26 cellular contexts compared by ENCODE assay signal in the genomic region with DNA sequence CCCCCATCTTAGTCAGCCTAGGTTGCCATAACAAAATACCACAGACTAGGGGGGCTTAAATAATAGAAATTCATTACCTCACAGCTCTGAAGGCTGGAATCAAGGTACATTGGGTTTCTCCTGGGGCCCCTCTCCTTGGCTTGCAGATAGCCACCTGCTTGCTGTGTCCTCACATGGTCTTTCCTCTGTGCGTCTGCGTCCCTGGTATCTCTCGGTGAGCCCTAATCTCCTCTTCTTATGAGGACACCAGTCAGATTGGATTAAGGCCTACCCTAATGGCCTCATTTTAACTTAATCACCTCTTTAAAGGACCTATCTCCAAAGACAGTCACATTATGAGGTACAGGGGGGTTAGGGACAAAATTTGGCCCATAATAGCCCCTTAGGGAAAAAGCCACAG.
DNase-seq lines count a peak whose midpoint lies in the region; ATAC-seq and TF ChIP-seq lines count a peak whose summit lies in the region.
"Had no signal": no experiment of that assay in that cellular context is flagged by ENCODE, and none has a peak within 500 bp of the region (broad histone marks: within the 10 kb centered on the region; RNA-seq: fewer than 3 reads in every experiment).

No MANE protein-coding gene starts in this region.

- no peak for DNase-seq in activated CD4-positive, alpha-beta memory T cell treated with anti-CD3 and anti-CD28 coated beads for 36 hours
- no peak for DNase-seq in activated CD4-positive, alpha-beta memory T cell treated with anti-CD3 and anti-CD28 coated beads, Interleukin-2, amount 10 ng/mL, durations not matched to agents 7 days and 5 days
- peak in 1 of 7 experiments; percentile 7 for DNase-seq in CD8-positive, alpha-beta T cell
- DNase-seq in T-helper 17 cell (no peak), memory B cell (ENCODE audit: low spot score in 2 of 2) (no peak), occipital lobe (lab: John Stamatoyannopoulos, UW) (no peak), NCI-H2107 (lab: John Stamatoyannopoulos, UW) (no peak), Right ventricle myocardium inferior (ENCODE audit: missing footprints) (no peak)
- DNase-seq: 8988T; activated CD4-positive, CD25-positive, alpha-beta regulatory T cell treated with anti-CD3 and anti-CD28 coated beads, Interleukin-2, amount 50 U/mL, for 72 hours; activated naive CD4-positive, alpha-beta T cell treated with Interleukin-2 at 50 U/mL for 16 hours; DMS153; H7; kidney glomerular epithelial cell; midbrain; naive B cell; NCI-H1417 treated with DMSO at 0.1 percent for 48 hours; NCI-H2029 treated with DMSO at 0.1 percent for 48 hours; NCI-H524 treated with DMSO at 0.1 percent for 48 hours; NK-92 treated with Interleukin-12 subunit alpha and Interleukin-12 subunit beta, amount 100 ng/mL, for 24 hours; Right ventricle myocardium superior; stimulated activated naive CD4-positive, alpha-beta T cell; T-helper 2 cell; upper lobe of right lung had no signal

- CTCF ChIA-PET in activated CD4-positive, alpha-beta memory T cell treated with anti-CD3 and anti-CD28 coated beads for 36 hours (lab: Charles Lee): no interaction called here
- CTCF ChIA-PET in activated CD4-positive, alpha-beta memory T cell treated with anti-CD3 and anti-CD28 coated beads, Interleukin-2, amount 10 ng/mL, durations not matched to agents 7 days and 5 days (lab: Charles Lee): no interaction called here
- CTCF ChIA-PET in CD8-positive, alpha-beta T cell (lab: Charles Lee): no interaction called here

- ATAC-seq in CD8-positive, alpha-beta T cell: no peak
- ATAC-seq in T-helper 17 cell: no peak
- ATAC-seq in memory B cell (ENCODE audit: low read depth): no peak
- no peak for ATAC-seq in Right ventricle myocardium inferior
- ATAC-seq: upper lobe of right lung had no signal

- peaks cover 4% of the 10 kb centered on the region for H3K36me3 ChIP-seq in CD8-positive, alpha-beta T cell (ENCODE audit: insufficient read depth, low read length)
- H3K36me3 ChIP-seq: breast epithelium, upper lobe of right lung had no signal

- no peaks in the 10 kb centered on the region for H3K27me3 ChIP-seq in CD8-positive, alpha-beta T cell (ENCODE audit: insufficient read depth, low read length)
- H3K27me3 ChIP-seq: upper lobe of right lung had no signal

- H3K4me3 Mint-ChIP-seq in activated CD4-positive, alpha-beta memory T cell treated with anti-CD3 and anti-CD28 coated beads for 36 hours: no peak overlapping the region
- no peak overlapping the region for H3K4me3 Mint-ChIP-seq in activated CD4-positive, alpha-beta memory T cell treated with anti-CD3 and anti-CD28 coated beads, Interleukin-2, amount 10 ng/mL, durations not matched to agents 7 days and 5 days
- H3K4me3 Mint-ChIP-seq in CD8-positive, alpha-beta T cell: no peak overlapping the region
- H3K4me3 Mint-ChIP-seq in T-helper 17 cell: no peak overlapping the region
- no peak overlapping the region for H3K4me3 Mint-ChIP-seq in memory B cell

- H3K36me3 Mint-ChIP-seq in activated CD4-positive, alpha-beta memory T cell treated with anti-CD3 and anti-CD28 coated beads for 36 hours: peaks cover 5% of the 10 kb centered on the region
- H3K36me3 Mint-ChIP-seq in activated CD4-positive, alpha-beta memory T cell treated with anti-CD3 and anti-CD28 coated beads, Interleukin-2, amount 10 ng/mL, durations not matched to agents 7 days and 5 days (ENCODE audit: low read depth): peaks cover 62% of the 10 kb centered on the region
- H3K36me3 Mint-ChIP-seq in CD8-positive, alpha-beta T cell: peaks cover 45% of the 10 kb centered on the region
- H3K36me3 Mint-ChIP-seq in T-helper 17 cell (ENCODE audit: low read depth) (no peaks in the 10 kb centered on the region), memory B cell (no peaks in the 10 kb centered on the region)

- no peak for TF ChIP-seq CTCF in CD8-positive, alpha-beta T cell (IDR thresholded peaks at IDR 0.05)

- H3K4me3 ChIP-seq in CD8-positive, alpha-beta T cell (ENCODE audit: low read depth, low read length): no peak overlapping the region
- H3K4me3 ChIP-seq: breast epithelium, upper lobe of right lung had no signal

- no peaks in the 10 kb centered on the region for H3K9me3 Mint-ChIP-seq in activated CD4-positive, alpha-beta memory T cell treated with anti-CD3 and anti-CD28 coated beads for 36 hours
- peaks cover 14% of the 10 kb centered on the region for H3K9me3 Mint-ChIP-seq in activated CD4-positive, alpha-beta memory T cell treated with anti-CD3 and anti-CD28 coated beads, Interleukin-2, amount 10 ng/mL, durations not matched to agents 7 days and 5 days
- H3K9me3 Mint-ChIP-seq in CD8-positive, alpha-beta T cell: no peaks in the 10 kb centered on the region
- no peaks in the 10 kb centered on the region for H3K9me3 Mint-ChIP-seq in memory B cell
- H3K9me3 Mint-ChIP-seq: naive B cell had no signal

- H3K4me1 Mint-ChIP-seq in activated CD4-positive, alpha-beta memory T cell treated with anti-CD3 and anti-CD28 coated beads for 36 hours (ENCODE audit: low read depth): peaks cover 76% of the 10 kb centered on the region
- H3K4me1 Mint-ChIP-seq in activated CD4-positive, alpha-beta memory T cell treated with anti-CD3 and anti-CD28 coated beads, Interleukin-2, amount 10 ng/mL, durations not matched to agents 7 days and 5 days: peaks cover 64% of the 10 kb centered on the region
- peaks cover 67% of the 10 kb centered on the region for H3K4me1 Mint-ChIP-seq in CD8-positive, alpha-beta T cell (ENCODE audit: low read depth)
- H3K4me1 Mint-ChIP-seq in T-helper 17 cell (peaks cover 25% of the 10 kb centered on the region), memory B cell (peaks cover 26% of the 10 kb centered on the region)

- intact Hi-C loops in activated CD4-positive, alpha-beta memory T cell treated with anti-CD3 and anti-CD28 coated beads for 36 hours (cut with micrococcal nuclease): loop anchor here (5.0 kb wide), 1 partner anchor 162 kb away; no protein-coding TSS in a partner anchor
- intact Hi-C loops in CD8-positive, alpha-beta T cell (cut with DNase I, micrococcal nuclease): no loop called here
- intact Hi-C loops in Right ventricle myocardium inferior (cut with DNase I): no loop called here

- H3K27me3 Mint-ChIP-seq in activated CD4-positive, alpha-beta memory T cell treated with anti-CD3 and anti-CD28 coated beads for 36 hours: no peaks in the 10 kb centered on the region
- H3K27me3 Mint-ChIP-seq in activated CD4-positive, alpha-beta memory T cell treated with anti-CD3 and anti-CD28 coated beads, Interleukin-2, amount 10 ng/mL, durations not matched to agents 7 days and 5 days: no peaks in the 10 kb centered on the region
- no peaks in the 10 kb centered on the region for H3K27me3 Mint-ChIP-seq in CD8-positive, alpha-beta T cell (ENCODE audit: low read depth)
- no peaks in the 10 kb centered on the region for H3K27me3 Mint-ChIP-seq in T-helper 17 cell
- no peaks in the 10 kb centered on the region for H3K27me3 Mint-ChIP-seq in memory B cell
- H3K27me3 Mint-ChIP-seq: naive B cell had no signal

- H3K27ac ChIP-seq in CD8-positive, alpha-beta T cell (ENCODE audit: low read depth, low read length): no peak overlapping the region
- H3K27ac ChIP-seq: breast epithelium, KMS-11, upper lobe of right lung had no signal

- POLR2A ChIA-PET in activated CD4-positive, alpha-beta memory T cell treated with anti-CD3 and anti-CD28 coated beads for 36 hours (lab: Charles Lee): interaction anchor here (0.6 kb wide), 1 partner anchor 163 kb away, joined by 3 read pairs; no protein-coding TSS in a partner anchor
- POLR2A ChIA-PET in activated CD4-positive, alpha-beta memory T cell treated with anti-CD3 and anti-CD28 coated beads, Interleukin-2, amount 10 ng/mL, durations not matched to agents 7 days and 5 days (lab: Charles Lee): interaction anchor here (0.7 kb wide), 1 partner anchor 13 kb away, joined by 4 read pairs; no protein-coding TSS in a partner anchor
- POLR2A ChIA-PET in CD8-positive, alpha-beta T cell (lab: Charles Lee): no interaction called here

- H3K27ac Mint-ChIP-seq in activated CD4-positive, alpha-beta memory T cell treated with anti-CD3 and anti-CD28 coated beads for 36 hours: peak overlapping the region; percentile 61
- no peak overlapping the region for H3K27ac Mint-ChIP-seq in activated CD4-positive, alpha-beta memory T cell treated with anti-CD3 and anti-CD28 coated beads, Interleukin-2, amount 10 ng/mL, durations not matched to agents 7 days and 5 days
- peak overlapping the region; percentile 57 for H3K27ac Mint-ChIP-seq in CD8-positive, alpha-beta T cell
- H3K27ac Mint-ChIP-seq in T-helper 17 cell (peak overlapping the region; percentile 83), memory B cell (peak overlapping the region; percentile 28)

- no peaks in the 10 kb centered on the region for H3K9me3 ChIP-seq in CD8-positive, alpha-beta T cell (ENCODE audit: low read length)
- no peaks in the 10 kb centered on the region for H3K9me3 ChIP-seq in T-helper 17 cell (ENCODE audit: control insufficient read depth, low read length, poor library complexity, severe bottlenecking)
- H3K9me3 ChIP-seq: breast epithelium, upper lobe of right lung had no signal

- peaks cover 57% of the 10 kb centered on the region for H3K4me1 ChIP-seq in CD8-positive, alpha-beta T cell (ENCODE audit: insufficient read depth, low read length)
- H3K4me1 ChIP-seq: breast epithelium, upper lobe of right lung had no signal
